In genomic region chr3:4517095-4517494, GRCh38 we compare ENCODE assay signal across 22 cellular contexts. TPM values are rescaled to one million over a fixed set of nuclear protein-coding genes. Genes with fewer than 3 reads are reported as not detected.
DNase-seq lines count a peak whose midpoint lies in the region; ATAC-seq and TF ChIP-seq lines count a peak whose summit lies in the region.
"Had no signal": no experiment of that assay in that cellular context is flagged by ENCODE, and none has a peak within 500 bp of the region (broad histone marks: within the 10 kb centered on the region; RNA-seq: fewer than 3 reads in every experiment).

No MANE protein-coding gene starts in this region.

- 56 to 58% methylated on average over 5 of the region's 5 CpGs for WGBS in thyroid gland, 2 donors

- H3K9me3 ChIP-seq in left ventricle myocardium inferior (replicated peaks) (no peaks in the 10 kb centered on the region), thyroid gland (no peaks in the 10 kb centered on the region)
- H3K9me3 ChIP-seq: testis had no signal

- DNase-seq in left ventricle myocardium inferior (no peak), Right ventricle myocardium inferior (ENCODE audit: missing footprints) (no peak), OCI-M1 (lab: John Stamatoyannopoulos, UW) (peak; percentile 45), fibroblast of pulmonary artery (ENCODE audit: low read depth) (peak; percentile 57), thyroid gland (no peak), posterior vena cava (ENCODE audit: low spot score) (no peak), NCI-H1694 treated with DMSO at 0.1 percent for 48 hours (lab: John Stamatoyannopoulos, UW) (no peak)
- DNase-seq: activated CD4-positive, alpha-beta memory T cell treated with anti-CD3 and anti-CD28 coated beads, Interleukin-2, amount 10 ng/mL, durations not matched to agents 7 days and 5 days; activated T-cell treated with anti-CD3 and anti-CD28 coated beads for 4 hours; amygdala; cortex of kidney; DMS153; mesenchymal stem cell; NCI-H1105 treated with DMSO at 0.1 percent for 48 hours; NCI-H2029 treated with DMSO at 0.1 percent for 48 hours; NCI-H2227 treated with DMSO at 0.1 percent for 48 hours; NCI-H748 treated with DMSO at 0.1 percent for 48 hours; retina; stimulated activated naive B cell treated with anti-CD40 and anti-IgM and Interleukin-4, amounts not matched to agents 10 μg/mL and 1 μg/mL and 100 μg/mL, for 72 hours; testis had no signal

- H3K36me3 ChIP-seq in left ventricle myocardium inferior (no peaks in the 10 kb centered on the region), thyroid gland (no peaks in the 10 kb centered on the region)

- H3K27ac ChIP-seq in left ventricle myocardium inferior (replicated peaks) (peak overlapping the region; percentile 40), thyroid gland (peak overlapping the region; percentile 83 to 87 (median 84))
- H3K27ac ChIP-seq: RWPE1, testis had no signal

- H3K4me3 ChIP-seq in left ventricle myocardium inferior (no peak overlapping the region), fibroblast of pulmonary artery (replicated peaks; ENCODE audit: low read depth, low read length) (no peak overlapping the region), thyroid gland (replicated peaks in 1 of 3) (no peak overlapping the region)
- H3K4me3 ChIP-seq: smooth muscle cell, testis had no signal

- TF ChIP-seq CTCF in left ventricle myocardium inferior (IDR thresholded peaks at IDR 0.05; ENCODE audit: borderline replicate concordance) = no peak
- TF ChIP-seq CTCF in fibroblast of pulmonary artery (IDR thresholded peaks at IDR 0.05; ENCODE audit: low read length, missing control alignments) = no peak
- TF ChIP-seq CTCF in thyroid gland (IDR thresholded peaks at IDR 0.05) = no peak

- H3K27me3 ChIP-seq in left ventricle myocardium inferior (ENCODE audit: low read depth) (no peaks in the 10 kb centered on the region), thyroid gland (no peaks in the 10 kb centered on the region)
- H3K27me3 ChIP-seq: testis had no signal

- no peak for ATAC-seq in Right ventricle myocardium inferior

- H3K4me1 ChIP-seq in left ventricle myocardium inferior (peaks cover 86% of the 10 kb centered on the region), thyroid gland (peaks cover 56 to 79% of the 10 kb centered on the region in 2 donors)

- intact Hi-C loops in left ventricle myocardium inferior (cut with micrococcal nuclease) (no loop called here), Right ventricle myocardium inferior (cut with DNase I) (no loop called here), thyroid gland (cut with DNase I) (no loop called here), posterior vena cava (cut with DNase I) (no loop called here)

- no peak for TF ChIP-seq POLR2A in thyroid gland (IDR thresholded peaks at IDR 0.05)

RNA-seq across cellular contexts. Expression of gene ITPR1, which starts 23.9 kb away (rescaled TPM):
- total RNA-seq in left ventricle myocardium inferior (29.0 TPM), Right ventricle myocardium inferior (22.4 TPM), thyroid gland (100 to 1,000 TPM; 210 to 261 (median 232) TPM), posterior vena cava (100 to 1,000 TPM; 136 to 147 TPM)

RNA-seq across cellular contexts. Expression of gene SUMF1, which starts 50.0 kb away (rescaled TPM):
- total RNA-seq in left ventricle myocardium inferior (8.6 TPM), Right ventricle myocardium inferior (8.4 TPM), thyroid gland (10 to 100 TPM; 58.8 to 98.3 (median 74.5) TPM), posterior vena cava (10 to 100 TPM; 24.3 to 29.8 TPM)

Comparison
In these comparisons a context has a peak if more than half of its experiments do, and no peak if none do; other contexts are left out.
1. DNase-seq: peak in OCI-M1 (single experiment) and fibroblast of pulmonary artery (single experiment); none in left ventricle myocardium inferior (single experiment), Right ventricle myocardium inferior (single experiment), thyroid gland (0 of 2), posterior vena cava (single experiment) and NCI-H1694 treated with DMSO at 0.1 percent for 48 hours (single experiment).